Comparison of ENCODE assay signal across 9 cellular contexts in genomic region chr11:13883042-13883441, GRCh38.
DNase-seq lines count a peak whose midpoint lies in the region; ATAC-seq and TF ChIP-seq lines count a peak whose summit lies in the region.
"Had no signal": no experiment of that assay in that cellular context is flagged by ENCODE, and none has a peak within 500 bp of the region (broad histone marks: within the 10 kb centered on the region; RNA-seq: fewer than 3 reads in every experiment).

No MANE protein-coding gene starts in this region.

- CTCF ChIA-PET in HCT116 (lab: Charles Lee), result no interaction called here

- no peaks in the 10 kb centered on the region; the same call in 1 of the 2 replicates for H3K9me2 ChIP-seq in HCT116 (ENCODE audit: insufficient read depth)

- H4K20me1 ChIP-seq in HCT116 (ENCODE audit: insufficient read depth), result no peaks in the 10 kb centered on the region

- H3K4me3 ChIP-seq in HCT116 (replicated peaks in 1 of 2; ENCODE audit: low read depth in 1 of 2, low read length in 2 of 2), result no peak overlapping the region

- POLR2A ChIA-PET in HCT116 (lab: Charles Lee), result no interaction called here

- H3K36me3 Mint-ChIP-seq in nephron (ENCODE audit: low read depth), result no peaks in the 10 kb centered on the region
- H3K36me3 Mint-ChIP-seq in HFFc6 (ENCODE audit: low read depth), result no peaks in the 10 kb centered on the region

- no peak overlapping the region for H3K4me2 ChIP-seq in HCT116 (ENCODE audit: low read length)

- BruUV-seq in HCT116 (replicated peaks; lab: Mats Ljungman, UMichigan), result no TSS peak

- H3K36me3 ChIP-seq in HCT116 (ENCODE audit: control insufficient read depth in 1 of 2, insufficient read depth in 2 of 2, low read length in 2 of 2), result no peaks in the 10 kb centered on the region

- H3K4me3 Mint-ChIP-seq in nephron, result no peak overlapping the region
- no peak overlapping the region for H3K4me3 Mint-ChIP-seq in HFFc6

- RAD21 ChIA-PET in HCT116 (lab: Charles Lee; ENCODE audit: low non-redundant PET in 1 of 2, low total read pairs in 2 of 2, uncharacterized antibody in 2 of 2, unreplicated experiment in 2 of 2), result no interaction called here

- no peaks in the 10 kb centered on the region for H3K27me3 ChIP-seq in HCT116 (ENCODE audit: insufficient read depth, low read length)

- peaks cover 0 to 24% of the 10 kb centered on the region in 2 experiments; a peak in 3 of 4 replicates for H3K4me1 ChIP-seq in HCT116 (ENCODE audit: control insufficient read depth in 1 of 2, insufficient read depth in 2 of 2, low read length in 2 of 2)

- no peak overlapping the region for H3K27ac ChIP-seq in HCT116 (ENCODE audit: low read depth, low read length)

- H3K27ac Mint-ChIP-seq in nephron (peak overlapping the region in 2 of 3 experiments; percentile 7 to 24), HFFc6 (no peak overlapping the region)

- TF ChIP-seq RAD21 in HCT116 (IDR thresholded peaks at IDR 0.05; ENCODE audit: low read depth), result no peak

- H3K9ac ChIP-seq in HCT116 (ENCODE audit: low read length), result no peak overlapping the region

- ATAC-seq in activated CD4-positive, CD25-positive, alpha-beta regulatory T cell treated with anti-CD3 and anti-CD28 coated beads, Interleukin-2, amount 50 U/mL, for 24 hours, result peak; percentile 41 to 67
- ATAC-seq in HCT116 (peak; percentile 27; the same call in 1 of the 2 replicates), GM21423 (IDR thresholded peaks at IDR 0.05; ENCODE audit: unreplicated experiment) (no peak)

- H3K9me3 Mint-ChIP-seq in nephron (peaks cover 2% of the 10 kb centered on the region), HFFc6 (no peaks in the 10 kb centered on the region; the same call in 1 of the 2 replicates)

- intact Hi-C loops in HCT116 (cut with micrococcal nuclease), result no loop called here

- DNase-seq in activated CD4-positive, CD25-positive, alpha-beta regulatory T cell treated with anti-CD3 and anti-CD28 coated beads, Interleukin-2, amount 50 U/mL, for 72 hours, result no peak
- DNase-seq in HCT116 (ENCODE audit: low read depth, low spot score), result no peak
- DNase-seq in NCI-H1436 treated with DMSO at 0.1 percent for 48 hours (lab: John Stamatoyannopoulos, UW), result peak; percentile 41
- no peak for DNase-seq in hepatic stellate cell (ENCODE audit: low spot score)
- no peak for DNase-seq in HFFc6
- DNase-seq: stimulated activated CD4-positive, alpha-beta T cell treated with anti-CD3 and anti-CD28 coated beads, Interleukin-4, amount 100 ng/mL, for 4 hours had no signal

- TF ChIP-seq POLR2A in HCT116 (IDR thresholded peaks at IDR 0.05; ENCODE audit: borderline replicate concordance, extremely low read depth, insufficient read depth, insufficient read length), result no peak

- H2AFZ ChIP-seq in HCT116 (ENCODE audit: low read depth, low read length, poor library complexity, severe bottlenecking), result no peak overlapping the region

- H3K79me2 ChIP-seq in HCT116 (ENCODE audit: insufficient read depth, low read length), result no peaks in the 10 kb centered on the region

- no peaks in the 10 kb centered on the region for H3K9me3 ChIP-seq in HCT116 (ENCODE audit: control insufficient read depth in 1 of 2, insufficient read depth in 1 of 2, low read depth in 1 of 2, low read length in 2 of 2)

- peaks cover 9% of the 10 kb centered on the region for H3K4me1 Mint-ChIP-seq in nephron
- H3K4me1 Mint-ChIP-seq in HFFc6 (ENCODE audit: low read depth), result no peaks in the 10 kb centered on the region

- H3K27me3 Mint-ChIP-seq in nephron (ENCODE audit: low read depth) (peaks cover 13% of the 10 kb centered on the region), HFFc6 (ENCODE audit: insufficient read depth) (peaks cover 2% of the 10 kb centered on the region; the same call in 1 of the 2 replicates)

- TF ChIP-seq CTCF in HCT116 (IDR thresholded peaks at IDR 0.05 in 2 of 3, conservative IDR thresholded peaks at IDR 0.05 in 1 of 3; ENCODE audit: borderline replicate concordance in 1 of 3, insufficient read depth in 1 of 3, low read depth in 2 of 3, low read length in 2 of 3) (no peak), nephron (IDR thresholded peaks at IDR 0.05; ENCODE audit: unreplicated experiment in 3 of 3) (no peak), HFFc6 (IDR thresholded peaks at IDR 0.05) (no peak)

TF ChIP-seq in HCT116, 20 proteins besides CTCF, POLR2A, EP300 and RAD21:
- no peak for TF ChIP-seq EGR1 (IDR thresholded peaks at IDR 0.05; ENCODE audit: low read depth)
- no peak for TF ChIP-seq EZH2 (IDR thresholded peaks at IDR 0.05)
- no peak for TF ChIP-seq ATF3 (IDR thresholded peaks at IDR 0.05)
- no peak for TF ChIP-seq ELF1 (IDR thresholded peaks at IDR 0.05; ENCODE audit: borderline replicate concordance, low read depth)
- TF ChIP-seq ZFX (IDR thresholded peaks at IDR 0.05), result no peak
- no peak for TF ChIP-seq CBX3 (IDR thresholded peaks at IDR 0.05; ENCODE audit: low read depth)
- TF ChIP-seq SP1 (IDR thresholded peaks at IDR 0.05; ENCODE audit: low read depth), result no peak
- TF ChIP-seq EZH2phosphoT487 (IDR thresholded peaks at IDR 0.05; ENCODE audit: borderline replicate concordance), result no peak
- TF ChIP-seq POLR2AphosphoS5 (IDR thresholded peaks at IDR 0.05; ENCODE audit: low read depth, low read length), result no peak
- no peak for TF ChIP-seq YY1 (IDR thresholded peaks at IDR 0.05; ENCODE audit: extremely low read depth, insufficient replicate concordance, low read depth, low read length)
- TF ChIP-seq ZNF274 (IDR thresholded peaks at IDR 0.05; ENCODE audit: low read depth, low read length), result no peak
- TF ChIP-seq JUND (IDR thresholded peaks at IDR 0.05), result no peak
- no peak for TF ChIP-seq FOSL1 (IDR thresholded peaks at IDR 0.05; ENCODE audit: low read depth)
- no peak for TF ChIP-seq SRF (IDR thresholded peaks at IDR 0.05; ENCODE audit: low read depth)
- TF ChIP-seq TCF7L2 (IDR thresholded peaks at IDR 0.05; ENCODE audit: borderline replicate concordance, extremely low read depth, insufficient read depth, insufficient read length), result no peak
- TF ChIP-seq REST (IDR thresholded peaks at IDR 0.05; ENCODE audit: low read depth), result no peak
- TF ChIP-seq MAX (IDR thresholded peaks at IDR 0.05), result no peak
- no peak for TF ChIP-seq ZBTB33 (IDR thresholded peaks at IDR 0.05; ENCODE audit: extremely low read depth, insufficient replicate concordance, low read length)
